ENCODE assay signal across 15 cellular contexts in the genomic region with DNA sequence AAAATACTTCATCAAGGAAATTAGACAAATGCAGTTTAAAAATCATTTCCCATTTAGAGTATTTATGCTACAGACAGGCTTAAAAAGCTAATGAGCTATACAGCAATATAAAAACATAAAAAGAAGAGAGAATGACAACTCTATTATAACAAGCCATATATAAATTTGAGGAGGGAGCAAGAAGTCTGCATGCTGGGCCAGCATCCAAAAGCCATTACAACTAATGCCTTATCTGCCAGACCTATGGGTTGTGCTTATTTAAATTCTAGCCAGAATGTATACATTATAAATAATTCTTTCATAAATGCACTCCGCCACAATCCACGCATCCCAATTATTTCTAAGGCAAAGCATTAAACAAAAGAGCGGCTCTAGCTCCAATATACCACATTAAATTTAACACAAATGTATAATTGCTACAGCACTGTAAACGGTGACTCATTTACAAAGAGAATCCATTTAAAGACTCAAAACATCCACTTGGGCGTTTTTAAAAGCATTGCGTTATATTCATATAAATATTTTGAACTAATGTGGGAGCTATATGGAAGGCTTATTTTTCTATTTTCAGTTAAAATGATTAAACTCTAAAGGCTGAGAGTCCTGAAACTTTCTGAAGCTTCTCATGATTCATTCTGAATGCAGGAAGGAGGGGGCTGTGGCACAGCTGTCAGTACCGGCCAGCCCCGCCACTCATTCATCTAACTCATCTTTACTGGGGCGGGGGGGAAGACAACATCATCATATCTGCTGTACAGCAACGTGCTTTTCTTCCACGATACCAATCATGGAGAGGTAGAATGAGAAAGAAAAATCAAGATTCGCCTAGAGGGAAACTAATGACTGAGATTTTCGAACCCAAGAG. TPM values are rescaled to one million over a fixed set of nuclear protein-coding genes. Genes with fewer than 3 reads are reported as not detected.
A peak's percentile ranks its signal among the peaks of the same experiment; 100 is the strongest.
DNase-seq lines count a peak whose midpoint lies in the region; ATAC-seq and TF ChIP-seq lines count a peak whose summit lies in the region.
"Had no signal": no experiment of that assay in that cellular context is flagged by ENCODE, and none has a peak within 500 bp of the region (broad histone marks: within the 10 kb centered on the region; RNA-seq: fewer than 3 reads in every experiment).

No MANE protein-coding gene starts in this region.

- intact Hi-C loops in activated naive CD4-positive, alpha-beta T cell treated with anti-CD3 and anti-CD28 coated beads for 36 hours (cut with micrococcal nuclease), result loop anchor here (1.0 kb wide), 1 partner anchor 34 kb away; no protein-coding TSS in a partner anchor
- intact Hi-C loops in CD8-positive, alpha-beta T cell (cut with DNase I, micrococcal nuclease), result no loop called here
- intact Hi-C loops in colonic mucosa (cut with DNase I), result no loop called here

- no peaks in the 10 kb centered on the region for H3K27me3 Mint-ChIP-seq in activated naive CD4-positive, alpha-beta T cell treated with anti-CD3 and anti-CD28 coated beads for 36 hours (ENCODE audit: low read depth)
- H3K27me3 Mint-ChIP-seq in activated naive CD4-positive, alpha-beta T cell treated with anti-CD3 and anti-CD28 coated beads, Interleukin-2, amount 10 ng/mL, durations not matched to agents 7 days and 5 days, result no peaks in the 10 kb centered on the region
- H3K27me3 Mint-ChIP-seq in CD8-positive, alpha-beta T cell (ENCODE audit: low read depth), result no peaks in the 10 kb centered on the region
- H3K27me3 Mint-ChIP-seq: memory B cell had no signal

- H3K4me1 Mint-ChIP-seq in activated naive CD4-positive, alpha-beta T cell treated with anti-CD3 and anti-CD28 coated beads for 36 hours (ENCODE audit: low read depth), result peaks cover 38% of the 10 kb centered on the region
- peaks cover 37% of the 10 kb centered on the region for H3K4me1 Mint-ChIP-seq in activated naive CD4-positive, alpha-beta T cell treated with anti-CD3 and anti-CD28 coated beads, Interleukin-2, amount 10 ng/mL, durations not matched to agents 7 days and 5 days
- peaks cover 30% of the 10 kb centered on the region for H3K4me1 Mint-ChIP-seq in stimulated activated effector memory CD8-positive, alpha-beta T cell treated with anti-CD3 and anti-CD28 coated beads, Interleukin-12 subunit alpha, Interleukin-12 subunit beta, amount 100 ng/mL, for 72 hours
- H3K4me1 Mint-ChIP-seq in CD8-positive, alpha-beta T cell (ENCODE audit: low read depth), result peaks cover 27% of the 10 kb centered on the region

- H3K36me3 Mint-ChIP-seq in activated naive CD4-positive, alpha-beta T cell treated with anti-CD3 and anti-CD28 coated beads for 36 hours (ENCODE audit: low read depth), result peaks cover 27% of the 10 kb centered on the region
- peaks cover 40% of the 10 kb centered on the region for H3K36me3 Mint-ChIP-seq in activated naive CD4-positive, alpha-beta T cell treated with anti-CD3 and anti-CD28 coated beads, Interleukin-2, amount 10 ng/mL, durations not matched to agents 7 days and 5 days
- peaks cover 45% of the 10 kb centered on the region for H3K36me3 Mint-ChIP-seq in stimulated activated effector memory CD8-positive, alpha-beta T cell treated with anti-CD3 and anti-CD28 coated beads, Interleukin-12 subunit alpha, Interleukin-12 subunit beta, amount 100 ng/mL, for 72 hours
- H3K36me3 Mint-ChIP-seq in CD8-positive, alpha-beta T cell, result peaks cover 46% of the 10 kb centered on the region

- H3K4me1 ChIP-seq in CD8-positive, alpha-beta T cell (ENCODE audit: insufficient read depth, low read length), result peaks cover 13% of the 10 kb centered on the region
- peaks cover 14% of the 10 kb centered on the region for H3K4me1 ChIP-seq in colonic mucosa

- no peak overlapping the region for H3K9ac ChIP-seq in colonic mucosa (ENCODE audit: low read depth in 2 of 2, low read length in 2 of 2)

- H3K9me3 ChIP-seq in CD8-positive, alpha-beta T cell (ENCODE audit: low read length), result no peaks in the 10 kb centered on the region
- H3K9me3 ChIP-seq in colonic mucosa, result no peaks in the 10 kb centered on the region

- peak; percentile 99 for ATAC-seq in stimulated activated effector memory CD8-positive, alpha-beta T cell treated with anti-CD3 and anti-CD28 coated beads, Interleukin-12 subunit alpha, Interleukin-12 subunit beta, amount 100 ng/mL, for 72 hours
- ATAC-seq in CD8-positive, alpha-beta T cell, result no peak
- ATAC-seq: esophagus mucosa had no signal

- CTCF ChIA-PET in activated naive CD4-positive, alpha-beta T cell treated with anti-CD3 and anti-CD28 coated beads for 36 hours (lab: Charles Lee), result interaction anchor here (0.5 to 1.2 kb wide), 3 partner anchors 34 to 674 kb away, joined by 3 to 4 read pairs (median 3); no protein-coding TSS in a partner anchor
- CTCF ChIA-PET in activated naive CD4-positive, alpha-beta T cell treated with anti-CD3 and anti-CD28 coated beads, Interleukin-2, amount 10 ng/mL, durations not matched to agents 7 days and 5 days (lab: Charles Lee), result interaction anchor here (1.1 kb wide), 1 partner anchor 1156 kb away, joined by 3 read pairs; no protein-coding TSS in a partner anchor
- CTCF ChIA-PET in CD8-positive, alpha-beta T cell (lab: Charles Lee), result no interaction called here

- no peak overlapping the region for H3K4me3 Mint-ChIP-seq in activated naive CD4-positive, alpha-beta T cell treated with anti-CD3 and anti-CD28 coated beads for 36 hours
- H3K4me3 Mint-ChIP-seq in activated naive CD4-positive, alpha-beta T cell treated with anti-CD3 and anti-CD28 coated beads, Interleukin-2, amount 10 ng/mL, durations not matched to agents 7 days and 5 days, result no peak overlapping the region
- no peak overlapping the region for H3K4me3 Mint-ChIP-seq in stimulated activated effector memory CD8-positive, alpha-beta T cell treated with anti-CD3 and anti-CD28 coated beads, Interleukin-12 subunit alpha, Interleukin-12 subunit beta, amount 100 ng/mL, for 72 hours
- H3K4me3 Mint-ChIP-seq in CD8-positive, alpha-beta T cell, result no peak overlapping the region
- H3K4me3 Mint-ChIP-seq: memory B cell had no signal

- no peak for TF ChIP-seq CTCF in CD8-positive, alpha-beta T cell (IDR thresholded peaks at IDR 0.05)
- no peak for TF ChIP-seq CTCF in colonic mucosa (IDR thresholded peaks at IDR 0.05)

- no peaks in the 10 kb centered on the region for H3K36me3 ChIP-seq in CD8-positive, alpha-beta T cell (ENCODE audit: insufficient read depth, low read length)
- no peaks in the 10 kb centered on the region for H3K36me3 ChIP-seq in colonic mucosa

- H3K9me3 Mint-ChIP-seq in activated naive CD4-positive, alpha-beta T cell treated with anti-CD3 and anti-CD28 coated beads for 36 hours, result peaks cover 1% of the 10 kb centered on the region
- H3K9me3 Mint-ChIP-seq in activated naive CD4-positive, alpha-beta T cell treated with anti-CD3 and anti-CD28 coated beads, Interleukin-2, amount 10 ng/mL, durations not matched to agents 7 days and 5 days, result peaks cover 2% of the 10 kb centered on the region
- no peaks in the 10 kb centered on the region for H3K9me3 Mint-ChIP-seq in stimulated activated effector memory CD8-positive, alpha-beta T cell treated with anti-CD3 and anti-CD28 coated beads, Interleukin-12 subunit alpha, Interleukin-12 subunit beta, amount 100 ng/mL, for 72 hours
- H3K9me3 Mint-ChIP-seq in CD8-positive, alpha-beta T cell, result no peaks in the 10 kb centered on the region

- no peaks in the 10 kb centered on the region for H3K27me3 ChIP-seq in CD8-positive, alpha-beta T cell (ENCODE audit: insufficient read depth, low read length)
- H3K27me3 ChIP-seq in colonic mucosa, result no peaks in the 10 kb centered on the region

- no peak overlapping the region for H3K27ac ChIP-seq in CD8-positive, alpha-beta T cell (ENCODE audit: low read depth, low read length)
- H3K27ac ChIP-seq in colonic mucosa, result no peak overlapping the region

- peak overlapping the region; percentile 35 for H3K27ac Mint-ChIP-seq in activated naive CD4-positive, alpha-beta T cell treated with anti-CD3 and anti-CD28 coated beads for 36 hours
- no peak overlapping the region for H3K27ac Mint-ChIP-seq in activated naive CD4-positive, alpha-beta T cell treated with anti-CD3 and anti-CD28 coated beads, Interleukin-2, amount 10 ng/mL, durations not matched to agents 7 days and 5 days
- no peak overlapping the region for H3K27ac Mint-ChIP-seq in stimulated activated effector memory CD8-positive, alpha-beta T cell treated with anti-CD3 and anti-CD28 coated beads, Interleukin-12 subunit alpha, Interleukin-12 subunit beta, amount 100 ng/mL, for 72 hours
- no peak overlapping the region for H3K27ac Mint-ChIP-seq in CD8-positive, alpha-beta T cell
- H3K27ac Mint-ChIP-seq: memory B cell had no signal

- POLR2A ChIA-PET in CD8-positive, alpha-beta T cell (lab: Charles Lee), result interaction anchor here (1.2 kb wide), 1 partner anchor 36 kb away, joined by 3 read pairs; no protein-coding TSS in a partner anchor

- H3K4me3 ChIP-seq in CD8-positive, alpha-beta T cell (ENCODE audit: low read depth, low read length), result no peak overlapping the region
- H3K4me3 ChIP-seq in colonic mucosa, result no peak overlapping the region

- peak; percentile 78 for DNase-seq in activated naive CD4-positive, alpha-beta T cell treated with anti-CD3 and anti-CD28 coated beads for 36 hours
- DNase-seq in activated naive CD4-positive, alpha-beta T cell treated with anti-CD3 and anti-CD28 coated beads, Interleukin-2, amount 10 ng/mL, durations not matched to agents 7 days and 5 days, result no peak
- DNase-seq in activated CD4-positive, alpha-beta T cell treated with anti-CD3 and anti-CD28 coated beads, Interleukin-2, amount 50 U/mL, for 24 hours (ENCODE audit: low read depth in 1 of 2, low spot score in 1 of 2), result peak; percentile 14 to 25
- DNase-seq in myocyte (ENCODE audit: low read depth), result peak; percentile 40
- DNase-seq in stimulated activated effector memory CD8-positive, alpha-beta T cell treated with anti-CD3 and anti-CD28 coated beads, Interleukin-12 subunit alpha, Interleukin-12 subunit beta, amount 100 ng/mL, for 72 hours (ENCODE audit: low spot score in 2 of 2), result peak in 1 of 2 donors; percentile 61
- no peak for DNase-seq in CD8-positive, alpha-beta T cell
- no peak for DNase-seq in colonic mucosa
- no peak for DNase-seq in DMS53 treated with DMSO at 0.1 percent for 48 hours (lab: John Stamatoyannopoulos, UW; ENCODE audit: unreplicated experiment)
- DNase-seq: DMS79 treated with DMSO at 0.1 percent for 48 hours, RPMI8226, substantia nigra had no signal

RNA-seq across cellular contexts. Expression of a gene that starts 37.7 kb away (rescaled TPM):
- total RNA-seq in activated naive CD4-positive, alpha-beta T cell treated with anti-CD3 and anti-CD28 coated beads for 36 hours, result 1 to 10 TPM; 9.3 to 9.8 TPM
- total RNA-seq in myocyte (17.1 and 18.2 TPM in 2 replicates), colonic mucosa (10 to 100 TPM; 17.5 to 22.0 TPM)
- 10.4 TPM for polyA plus RNA-seq in myocyte (2012)
- total RNA-seq in CD8-positive, alpha-beta T cell, result 10 to 100 TPM; 19.0 to 22.8 TPM

RNA-seq across cellular contexts. Expression of a gene that starts 43.4 kb away (rescaled TPM):
- not detected for total RNA-seq in activated naive CD4-positive, alpha-beta T cell treated with anti-CD3 and anti-CD28 coated beads for 36 hours
- total RNA-seq in myocyte (not detected in 2 replicates), colonic mucosa (not detected)
- polyA plus RNA-seq in myocyte (2012), result not detected
- total RNA-seq in CD8-positive, alpha-beta T cell, result not detected
- total RNA-seq: esophagus mucosa, NCI-H460, osteoblast had no signal

Comparison
In these comparisons a context has a peak if more than half of its experiments do, and no peak if none do; other contexts are left out.
1. DNase-seq: peak in activated naive CD4-positive, alpha-beta T cell treated with anti-CD3 and anti-CD28 coated beads for 36 hours (single experiment), activated CD4-positive, alpha-beta T cell treated with anti-CD3 and anti-CD28 coated beads, Interleukin-2, amount 50 U/mL, for 24 hours (2 of 2) and myocyte (single experiment); none in activated naive CD4-positive, alpha-beta T cell treated with anti-CD3 and anti-CD28 coated beads, Interleukin-2, amount 10 ng/mL, durations not matched to agents 7 days and 5 days (single experiment), CD8-positive, alpha-beta T cell (0 of 7), colonic mucosa (single experiment) and DMS53 treated with DMSO at 0.1 percent for 48 hours (single experiment).